ENCODE assay signal across 1 cellular context in genomic region chr11:130786586-130786985, GRCh38.
TF ChIP-seq lines count a peak whose summit lies in the region.

No MANE protein-coding gene starts in this region.

TF ChIP-seq in IMR-90, 13 proteins besides CTCF, POLR2A, EP300 and RAD21 (continued from another document):
- TF ChIP-seq BHLHE40 (IDR thresholded peaks at IDR 0.05; ENCODE audit: low read depth, low read length) (no peak), MXI1 (IDR thresholded peaks at IDR 0.05; ENCODE audit: borderline replicate concordance, low read depth, low read length) (no peak), SMC3 (IDR thresholded peaks at IDR 0.05; ENCODE audit: low read depth, low read length) (no peak), RFX5 (IDR thresholded peaks at IDR 0.05; ENCODE audit: low read depth, low read length) (no peak), CEBPB (IDR thresholded peaks at IDR 0.05; ENCODE audit: low read depth, low read length) (no peak), RCOR1 (IDR thresholded peaks at IDR 0.05; ENCODE audit: insufficient replicate concordance, low read length) (no peak), NFE2L2 (IDR thresholded peaks at IDR 0.05; ENCODE audit: low read depth, low read length) (no peak), CHD1 (IDR thresholded peaks at IDR 0.05; ENCODE audit: low read depth, low read length) (no peak), MAFK (IDR thresholded peaks at IDR 0.05; ENCODE audit: low read depth, low read length) (no peak)
- TF ChIP-seq, protein P1, sequence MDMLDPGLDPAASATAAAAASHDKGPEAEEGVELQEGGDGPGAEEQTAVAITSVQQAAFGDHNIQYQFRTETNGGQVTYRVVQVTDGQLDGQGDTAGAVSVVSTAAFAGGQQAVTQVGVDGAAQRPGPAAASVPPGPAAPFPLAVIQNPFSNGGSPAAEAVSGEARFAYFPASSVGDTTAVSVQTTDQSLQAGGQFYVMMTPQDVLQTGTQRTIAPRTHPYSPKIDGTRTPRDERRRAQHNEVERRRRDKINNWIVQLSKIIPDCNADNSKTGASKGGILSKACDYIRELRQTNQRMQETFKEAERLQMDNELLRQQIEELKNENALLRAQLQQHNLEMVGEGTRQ (IDR thresholded peaks at IDR 0.05; ENCODE audit: low read depth, low read length), result no peak
- TF ChIP-seq, protein P2, sequence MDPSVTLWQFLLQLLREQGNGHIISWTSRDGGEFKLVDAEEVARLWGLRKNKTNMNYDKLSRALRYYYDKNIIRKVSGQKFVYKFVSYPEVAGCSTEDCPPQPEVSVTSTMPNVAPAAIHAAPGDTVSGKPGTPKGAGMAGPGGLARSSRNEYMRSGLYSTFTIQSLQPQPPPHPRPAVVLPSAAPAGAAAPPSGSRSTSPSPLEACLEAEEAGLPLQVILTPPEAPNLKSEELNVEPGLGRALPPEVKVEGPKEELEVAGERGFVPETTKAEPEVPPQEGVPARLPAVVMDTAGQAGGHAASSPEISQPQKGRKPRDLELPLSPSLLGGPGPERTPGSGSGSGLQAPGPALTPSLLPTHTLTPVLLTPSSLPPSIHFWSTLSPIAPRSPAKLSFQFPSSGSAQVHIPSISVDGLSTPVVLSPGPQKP (IDR thresholded peaks at IDR 0.05; ENCODE audit: borderline replicate concordance, low read depth, low read length), result no peak
